30 cellular contexts compared by ENCODE assay signal in genomic region chr13:64639206-64639605, GRCh38.
"Had no signal": no experiment of that assay in that cellular context is flagged by ENCODE, and none has a peak within 500 bp of the region (broad histone marks: within the 10 kb centered on the region; RNA-seq: fewer than 3 reads in every experiment).

No MANE protein-coding gene starts in this region.

- H3K27me3 ChIP-seq: adrenal gland, heart right ventricle, pancreas, right atrium auricular region, tibial artery had no signal

- H3K36me3 Mint-ChIP-seq: activated naive CD8-positive, alpha-beta T cell had no signal

- H3K36me3 ChIP-seq: adrenal gland, heart right ventricle, lower lobe of right lung, pancreas, right atrium auricular region, tibial artery had no signal

- H3K9me3 Mint-ChIP-seq: endodermal cell; nephron progenitor cell; stimulated activated naive CD8-positive, alpha-beta T cell treated with anti-CD3 and anti-CD28 coated beads, Interleukin-15, Interleukin-2, amounts not matched to agents 100 ng/mL and 50 ng/mL, for 24 hours had no signal

- H3K4me1 Mint-ChIP-seq: central memory CD8-positive, alpha-beta T cell; nephron progenitor cell had no signal

- H3K27ac Mint-ChIP-seq: activated naive CD8-positive, alpha-beta T cell; activated T-helper 2 cell treated with anti-CD3 and anti-CD28 coated beads, Interferon-gamma antibody, Interleukin-2, Interleukin-4, amounts not matched to agents 10 μg/mL and 5 μg/mL and 100 μg/mL, durations not matched to agents 14 hours and 24 hours and 36 hours; endodermal cell; nephron progenitor cell; stimulated activated naive CD8-positive, alpha-beta T cell treated with anti-CD3 and anti-CD28 coated beads, Interleukin-15, Interleukin-2, amounts not matched to agents 100 ng/mL and 50 ng/mL, for 24 hours had no signal

- H3K27me3 Mint-ChIP-seq: activated naive CD8-positive, alpha-beta T cell; central memory CD8-positive, alpha-beta T cell; stimulated activated naive CD8-positive, alpha-beta T cell treated with anti-CD3 and anti-CD28 coated beads, Interleukin-15, Interleukin-2, amounts not matched to agents 100 ng/mL and 50 ng/mL, for 24 hours had no signal

- H3K4me3 Mint-ChIP-seq: activated naive CD8-positive, alpha-beta T cell; activated T-cell treated with anti-CD3 and anti-CD28 coated beads, Interleukin-2, amount 50 U/mL, for 4 hours; central memory CD8-positive, alpha-beta T cell; endodermal cell; nephron progenitor cell; stimulated activated naive CD8-positive, alpha-beta T cell treated with anti-CD3 and anti-CD28 coated beads, Interleukin-15, Interleukin-2, amounts not matched to agents 100 ng/mL and 50 ng/mL, for 24 hours had no signal

- H3K4me3 ChIP-seq: adrenal gland, coronary artery, heart right ventricle, lower lobe of right lung, mucosa of descending colon, pancreas, psoas muscle, right atrium auricular region, tibial artery had no signal

- H3K27ac ChIP-seq: adrenal gland, coronary artery, epithelial cell of prostate, heart right ventricle, lower lobe of right lung, pancreas, psoas muscle, right atrium auricular region, tibial artery had no signal

- FAIRE-seq: astrocyte, kidney, pancreas, TTC549 had no signal

- H3K4me1 ChIP-seq: adrenal gland, heart right ventricle, lower lobe of right lung, pancreas, psoas muscle, right atrium auricular region, tibial artery had no signal

- DNase-seq: activated CD4-positive, alpha-beta T cell treated with anti-CD3 and anti-CD28 coated beads for 1 hour; activated CD4-positive, alpha-beta T cell treated with anti-CD3 and anti-CD28 coated beads, Interleukin-2, amount 50 U/mL, for 1 hour; activated CD8-positive, alpha-beta memory T cell treated with anti-CD3 and anti-CD28 coated beads for 24 hours; activated CD8-positive, alpha-beta memory T cell treated with anti-CD3 and anti-CD28 coated beads, Interleukin-2, amount 50 U/mL, for 48 hours; activated naive CD4-positive, alpha-beta T cell; activated T-cell treated with anti-CD3 and anti-CD28 coated beads, Interleukin-2, amount 50 U/mL, for 4 hours; adrenal gland; endodermal cell; heart right ventricle; kidney; lower lobe of right lung; mesendoderm; mucosa of descending colon; nephron progenitor cell; pancreas; psoas muscle; stimulated activated CD4-positive, alpha-beta T cell treated with anti-CD3 and anti-CD28 coated beads, Interleukin-12 subunit alpha, Interleukin-12 subunit beta, amount 100 ng/mL, for 4 hours; stimulated activated CD4-positive, alpha-beta T cell treated with anti-CD3 and anti-CD28 coated beads, Interleukin-4, amount 100 ng/mL, for 4 hours; substantia nigra; tibial artery had no signal

- ATAC-seq: activated T-cell treated with anti-CD3 and anti-CD28 coated beads, Interleukin-2, amount 50 U/mL, for 4 hours; heart right ventricle; left lobe of liver; lower lobe of right lung; mucosa of descending colon; pancreas; psoas muscle had no signal

- H3K9me3 ChIP-seq: adrenal gland, lower lobe of right lung, pancreas, psoas muscle, right atrium auricular region, tibial artery had no signal
